ENCODE assay signal across 2 cellular contexts in the genomic region with DNA sequence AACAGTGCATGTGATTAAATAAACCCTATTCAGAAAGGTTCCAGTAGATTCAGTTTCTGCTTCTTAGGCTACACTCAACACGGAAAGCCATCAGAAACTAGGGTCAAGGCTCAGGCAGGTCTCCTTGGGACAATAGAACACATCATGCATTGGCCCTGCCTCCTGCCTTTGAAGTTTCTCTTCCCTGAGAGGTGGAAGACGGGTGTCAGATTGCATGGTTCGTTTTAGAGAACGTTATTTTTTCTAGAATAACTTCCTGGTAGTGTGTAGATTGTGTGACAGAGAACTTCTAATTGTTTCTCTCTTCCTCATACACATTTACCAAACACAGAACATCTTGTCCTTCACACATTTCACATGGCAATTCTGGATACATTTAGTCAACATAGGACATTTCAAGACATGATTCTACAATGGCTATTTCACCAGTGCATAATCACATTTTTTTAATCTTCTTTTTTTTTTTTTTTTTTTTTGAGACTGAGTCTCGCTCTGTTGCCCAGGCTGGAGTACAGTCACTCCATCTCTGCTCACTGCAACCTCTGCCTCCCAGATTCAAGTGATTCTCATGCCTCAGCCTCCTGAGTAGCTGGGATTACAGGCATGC.
TF ChIP-seq lines count a peak whose summit lies in the region.

No MANE protein-coding gene starts in this region.

TF ChIP-seq in HCT116, 20 proteins besides CTCF, POLR2A, EP300 and RAD21:
- TF ChIP-seq SIN3A (IDR thresholded peaks at IDR 0.05; ENCODE audit: low read depth) (no peak), EZH2phosphoT487 (IDR thresholded peaks at IDR 0.05; ENCODE audit: borderline replicate concordance) (no peak), TCF7L2 (IDR thresholded peaks at IDR 0.05; ENCODE audit: borderline replicate concordance, extremely low read depth, insufficient read depth, insufficient read length) (peak; percentile 56)
- TF ChIP-seq, protein P1, sequence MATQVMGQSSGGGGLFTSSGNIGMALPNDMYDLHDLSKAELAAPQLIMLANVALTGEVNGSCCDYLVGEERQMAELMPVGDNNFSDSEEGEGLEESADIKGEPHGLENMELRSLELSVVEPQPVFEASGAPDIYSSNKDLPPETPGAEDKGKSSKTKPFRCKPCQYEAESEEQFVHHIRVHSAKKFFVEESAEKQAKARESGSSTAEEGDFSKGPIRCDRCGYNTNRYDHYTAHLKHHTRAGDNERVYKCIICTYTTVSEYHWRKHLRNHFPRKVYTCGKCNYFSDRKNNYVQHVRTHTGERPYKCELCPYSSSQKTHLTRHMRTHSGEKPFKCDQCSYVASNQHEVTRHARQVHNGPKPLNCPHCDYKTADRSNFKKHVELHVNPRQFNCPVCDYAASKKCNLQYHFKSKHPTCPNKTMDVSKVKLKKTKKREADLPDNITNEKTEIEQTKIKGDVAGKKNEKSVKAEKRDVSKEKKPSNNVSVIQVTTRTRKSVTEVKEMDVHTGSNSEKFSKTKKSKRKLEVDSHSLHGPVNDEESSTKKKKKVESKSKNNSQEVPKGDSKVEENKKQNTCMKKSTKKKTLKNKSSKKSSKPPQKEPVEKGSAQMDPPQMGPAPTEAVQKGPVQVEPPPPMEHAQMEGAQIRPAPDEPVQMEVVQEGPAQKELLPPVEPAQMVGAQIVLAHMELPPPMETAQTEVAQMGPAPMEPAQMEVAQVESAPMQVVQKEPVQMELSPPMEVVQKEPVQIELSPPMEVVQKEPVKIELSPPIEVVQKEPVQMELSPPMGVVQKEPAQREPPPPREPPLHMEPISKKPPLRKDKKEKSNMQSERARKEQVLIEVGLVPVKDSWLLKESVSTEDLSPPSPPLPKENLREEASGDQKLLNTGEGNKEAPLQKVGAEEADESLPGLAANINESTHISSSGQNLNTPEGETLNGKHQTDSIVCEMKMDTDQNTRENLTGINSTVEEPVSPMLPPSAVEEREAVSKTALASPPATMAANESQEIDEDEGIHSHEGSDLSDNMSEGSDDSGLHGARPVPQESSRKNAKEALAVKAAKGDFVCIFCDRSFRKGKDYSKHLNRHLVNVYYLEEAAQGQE (IDR thresholded peaks at IDR 0.05; ENCODE audit: low read depth) = no peak
TF ChIP-seq in HCT116: peak in this region for 1.

TF ChIP-seq in GM12878, 131 proteins besides CTCF, POLR2A, EP300 and RAD21:
- TF ChIP-seq RELA (IDR thresholded peaks at IDR 0.05; ENCODE audit: borderline replicate concordance, partially characterized antibody) = no peak
- no peak for TF ChIP-seq IRF4 (IDR thresholded peaks at IDR 0.05; ENCODE audit: low read depth, low read length)
- no peak for TF ChIP-seq POLR2AphosphoS5 (IDR thresholded peaks at IDR 0.05; ENCODE audit: low read length)
- no peak for TF ChIP-seq GATAD2B (conservative IDR thresholded peaks at IDR 0.05; ENCODE audit: low read depth)
